In the genomic region with DNA sequence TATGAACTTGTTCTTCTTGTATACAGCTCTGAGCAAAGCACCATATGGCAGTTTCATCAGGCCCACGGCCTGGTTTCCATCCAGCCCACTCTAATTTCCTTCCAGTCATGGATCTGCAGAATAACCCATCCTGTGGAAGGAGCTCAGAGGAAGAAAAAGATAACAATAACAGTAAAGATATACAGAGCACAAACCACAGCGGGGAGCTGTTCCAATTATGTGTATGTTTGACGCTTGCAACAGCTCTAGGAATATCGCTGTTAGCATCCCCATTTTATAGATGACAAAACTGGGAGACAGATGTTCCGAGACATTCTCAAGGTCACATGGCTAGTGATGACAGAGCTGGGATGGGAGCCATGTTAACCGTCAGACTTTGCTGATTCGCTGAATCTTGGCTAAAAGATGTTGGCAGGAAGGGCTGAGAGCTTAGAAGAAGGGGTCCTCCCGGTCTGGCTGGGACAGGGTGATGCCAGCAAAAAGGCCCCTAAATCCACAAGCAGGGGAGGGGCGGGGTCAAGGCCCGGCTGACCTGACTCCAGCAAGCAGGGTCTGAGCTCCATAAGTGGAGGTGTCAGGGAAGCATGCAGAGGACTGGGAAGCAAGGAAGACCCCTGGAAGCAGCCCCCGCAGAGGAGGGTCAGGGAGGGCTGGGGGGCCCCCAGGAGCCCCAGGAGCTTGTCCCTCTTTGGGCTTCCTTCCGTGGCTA, we compare ENCODE assay signal across 22 cellular contexts. TPM values are rescaled to one million over a fixed set of nuclear protein-coding genes. Genes with fewer than 3 reads are reported as not detected.
DNase-seq lines count a peak whose midpoint lies in the region; ATAC-seq, FAIRE-seq and TF ChIP-seq lines count a peak whose summit lies in the region.
"Had no signal": no experiment of that assay in that cellular context is flagged by ENCODE, and none has a peak within 500 bp of the region (broad histone marks: within the 10 kb centered on the region; RNA-seq: fewer than 3 reads in every experiment).

No MANE protein-coding gene starts in this region.

- BruUV-seq in Panc1 (replicated peaks; lab: Mats Ljungman, UMichigan), result no TSS peak

- no peak overlapping the region for H3K4me3 Mint-ChIP-seq in activated T-helper 17 cell treated with anti-CD3 and anti-CD28 coated beads, Interleukin-2, amount 50 U/mL, for 72 hours
- H3K4me3 Mint-ChIP-seq in activated CD8-positive, alpha-beta T cell treated with anti-CD3 and anti-CD28 coated beads for 36 hours, result no peak overlapping the region
- H3K4me3 Mint-ChIP-seq: CD8-positive, alpha-beta memory T cell; T-helper 2 cell treated with Interferon-gamma antibody and Interleukin-4, amounts not matched to agents 5 μg/mL and 100 μg/mL, for 36 hours had no signal

- H3K27ac Mint-ChIP-seq in activated T-helper 17 cell treated with anti-CD3 and anti-CD28 coated beads, Interleukin-2, amount 50 U/mL, for 72 hours, result no peak overlapping the region
- H3K27ac Mint-ChIP-seq in activated CD8-positive, alpha-beta T cell treated with anti-CD3 and anti-CD28 coated beads for 36 hours, result no peak overlapping the region
- H3K27ac Mint-ChIP-seq: T-helper 2 cell treated with Interferon-gamma antibody and Interleukin-4, amounts not matched to agents 5 μg/mL and 100 μg/mL, for 36 hours had no signal

- ATAC-seq in Panc1, result no peak
- ATAC-seq in GM19328 (IDR thresholded peaks at IDR 0.05; ENCODE audit: unreplicated experiment), result no peak
- ATAC-seq in activated T-helper 17 cell treated with anti-CD3 and anti-CD28 coated beads, Interleukin-2, amount 50 U/mL, for 72 hours (replicated peaks), result no peak
- ATAC-seq in activated CD8-positive, alpha-beta T cell treated with anti-CD3 and anti-CD28 coated beads for 36 hours, result no peak
- ATAC-seq: foreskin keratinocyte, right lobe of liver had no signal

- H3K9me3 ChIP-seq in Panc1 (ENCODE audit: control insufficient read depth, insufficient read depth, low read depth, low read length), result no peaks in the 10 kb centered on the region
- H3K9me3 ChIP-seq: ovary, right lobe of liver, SK-N-SH had no signal

- H3K4me3 ChIP-seq in Panc1 (ENCODE audit: low read depth in 2 of 2, low read length in 2 of 2), result no peak overlapping the region
- H3K4me3 ChIP-seq: hepatocyte, ovary, right lobe of liver had no signal

- H3K27me3 Mint-ChIP-seq in activated T-helper 17 cell treated with anti-CD3 and anti-CD28 coated beads, Interleukin-2, amount 50 U/mL, for 72 hours, result no peaks in the 10 kb centered on the region
- H3K27me3 Mint-ChIP-seq in activated CD8-positive, alpha-beta T cell treated with anti-CD3 and anti-CD28 coated beads for 36 hours, result peaks cover 1% of the 10 kb centered on the region

- H3K27me3 ChIP-seq in Panc1 (ENCODE audit: control insufficient read depth, insufficient read depth, low read length), result no peaks in the 10 kb centered on the region
- H3K27me3 ChIP-seq: foreskin keratinocyte, hepatocyte, ovary, right lobe of liver had no signal

- H3K36me3 ChIP-seq in Panc1 (ENCODE audit: control insufficient read depth, insufficient read depth, low read length), result no peaks in the 10 kb centered on the region
- H3K36me3 ChIP-seq: ovary, right lobe of liver had no signal

- no peak for TF ChIP-seq CTCF in Panc1 (IDR thresholded peaks at IDR 0.05)
- no peak for TF ChIP-seq CTCF in activated CD8-positive, alpha-beta T cell treated with anti-CD3 and anti-CD28 coated beads for 36 hours (IDR thresholded peaks at IDR 0.05)

- in situ Hi-C loops in G401 (cut with HindIII; ENCODE audit: low sequenced_read_pairs) (no loop called here), Panc1 (cut with HindIII; ENCODE audit: low pct_unique_long_range_greater_than_20kb, low sequenced_read_pairs) (no loop called here)

- H3K4me1 Mint-ChIP-seq in activated T-helper 17 cell treated with anti-CD3 and anti-CD28 coated beads, Interleukin-2, amount 50 U/mL, for 72 hours, result peaks cover 11% of the 10 kb centered on the region
- no peaks in the 10 kb centered on the region for H3K4me1 Mint-ChIP-seq in activated CD8-positive, alpha-beta T cell treated with anti-CD3 and anti-CD28 coated beads for 36 hours (ENCODE audit: low read depth)
- H3K4me1 Mint-ChIP-seq: CD8-positive, alpha-beta memory T cell had no signal

- CTCF ChIA-PET in Panc1 (lab: Charles Lee), result interaction anchor here (0.8 kb wide), 1 partner anchor 191 kb away, joined by 3 read pairs; no protein-coding TSS in a partner anchor
- CTCF ChIA-PET in activated CD8-positive, alpha-beta T cell treated with anti-CD3 and anti-CD28 coated beads for 36 hours (lab: Charles Lee), result interaction anchor here (0.8 to 8.9 kb wide), 7 partner anchors 8 to 355 kb away, joined by 3 to 133 read pairs (median 7); no protein-coding TSS in a partner anchor

- FAIRE-seq in GM19239 (lab: Jason Lieb, UNC), result no peak
- FAIRE-seq: endometrium, GM12891 had no signal

- DNase-seq in G401 (ENCODE audit: low spot score) (peak; percentile 79), Panc1 (ENCODE audit: low read depth, low spot score) (no peak), fibroblast of peridontal ligament (ENCODE audit: extremely low read depth) (peak; percentile 41), posterior cingulate gyrus (peak in 6 of 10 donors; percentile 28 to 83 (median 47)), GM19239 (ENCODE audit: insufficient read length, low spot score) (no peak)
- DNase-seq in activated CD8-positive, alpha-beta T cell treated with anti-CD3 and anti-CD28 coated beads for 36 hours, result no peak
- DNase-seq: activated CD4-positive, alpha-beta T cell treated with anti-CD3 and anti-CD28 coated beads, Interleukin-2, amount 50 U/mL, for 4 hours; CD8-positive, alpha-beta memory T cell; foreskin keratinocyte; H7; NCI-H1930; ovary; right lobe of liver; SK-N-SH; stimulated activated naive CD4-positive, alpha-beta T cell; trophoblast cell had no signal

- H3K9me3 Mint-ChIP-seq in activated T-helper 17 cell treated with anti-CD3 and anti-CD28 coated beads, Interleukin-2, amount 50 U/mL, for 72 hours, result no peaks in the 10 kb centered on the region
- H3K9me3 Mint-ChIP-seq in activated CD8-positive, alpha-beta T cell treated with anti-CD3 and anti-CD28 coated beads for 36 hours, result no peaks in the 10 kb centered on the region
- H3K9me3 Mint-ChIP-seq: CD8-positive, alpha-beta memory T cell; T-helper 2 cell treated with Interferon-gamma antibody and Interleukin-4, amounts not matched to agents 5 μg/mL and 100 μg/mL, for 36 hours had no signal

- intact Hi-C loops in Panc1 (cut with micrococcal nuclease; ENCODE audit: unreplicated experiment), result no loop called here
- intact Hi-C loops in posterior cingulate gyrus (cut with DNase I), result no loop called here
- intact Hi-C loops in activated CD8-positive, alpha-beta T cell treated with anti-CD3 and anti-CD28 coated beads for 36 hours (cut with micrococcal nuclease), result no loop called here

- POLR2A ChIA-PET in Panc1 (lab: Charles Lee), result interaction anchor here (0.6 kb wide), 1 partner anchor 13 kb away, joined by 3 read pairs; no protein-coding TSS in a partner anchor
- POLR2A ChIA-PET in activated CD8-positive, alpha-beta T cell treated with anti-CD3 and anti-CD28 coated beads for 36 hours (lab: Charles Lee), result interaction anchor here (0.6 to 1.4 kb wide), 3 partner anchors 9 to 195 kb away, joined by 3 to 4 read pairs (median 3); no protein-coding TSS in a partner anchor

- H3K27ac ChIP-seq in Panc1 (ENCODE audit: low read length), result peak overlapping the region; percentile 91
- H3K27ac ChIP-seq: foreskin keratinocyte, hepatocyte, ovary, right lobe of liver had no signal

- peaks cover 38% of the 10 kb centered on the region for H3K4me1 ChIP-seq in Panc1 (ENCODE audit: control insufficient read depth, insufficient read depth, low read length)
- H3K4me1 ChIP-seq: foreskin keratinocyte had no signal

- H3K36me3 Mint-ChIP-seq in activated T-helper 17 cell treated with anti-CD3 and anti-CD28 coated beads, Interleukin-2, amount 50 U/mL, for 72 hours (ENCODE audit: low read depth), result no peaks in the 10 kb centered on the region
- no peaks in the 10 kb centered on the region for H3K36me3 Mint-ChIP-seq in activated CD8-positive, alpha-beta T cell treated with anti-CD3 and anti-CD28 coated beads for 36 hours (ENCODE audit: low read depth)
- H3K36me3 Mint-ChIP-seq: CD8-positive, alpha-beta memory T cell had no signal

RNA-seq across cellular contexts. Expression of a gene that starts 34.3 kb away (rescaled TPM):
- total RNA-seq in G401 (2014; rRNA removed; shearing (Covaris generic)), result 30.5 and 32.2 TPM in 2 replicates
- total RNA-seq in Panc1 (2021; ENCODE audit: unreplicated experiment), result 20.3 TPM
- polyA plus RNA-seq in Panc1 (2012; ENCODE audit: insufficient read length), result 9.4 TPM
- 10 to 100 TPM in 1 of 2 donors, 1 to 10 TPM in 1; 8.5 to 11.8 TPM for total RNA-seq in activated T-helper 17 cell treated with anti-CD3 and anti-CD28 coated beads, Interleukin-2, amount 50 U/mL, for 72 hours
- 1 to 10 TPM; 8.8 to 9.6 TPM for total RNA-seq in activated CD8-positive, alpha-beta T cell treated with anti-CD3 and anti-CD28 coated beads for 36 hours

RNA-seq across cellular contexts. Expression of a gene that starts 35.2 kb away (rescaled TPM):
- total RNA-seq in G401 (2014; rRNA removed; shearing (Covaris generic)), result 57.2 and 59.4 TPM in 2 replicates
- total RNA-seq in Panc1 (2021; ENCODE audit: unreplicated experiment), result 83.3 TPM
- polyA plus RNA-seq in Panc1 (2012; ENCODE audit: insufficient read length), result 118 TPM
- total RNA-seq in activated T-helper 17 cell treated with anti-CD3 and anti-CD28 coated beads, Interleukin-2, amount 50 U/mL, for 72 hours, result 10 to 100 TPM; 14.2 to 25.5 TPM
- 10 to 100 TPM; 36.2 to 37.7 TPM for total RNA-seq in activated CD8-positive, alpha-beta T cell treated with anti-CD3 and anti-CD28 coated beads for 36 hours

Comparison
In these comparisons a context has a peak if more than half of its experiments do, and no peak if none do; other contexts are left out.
1. DNase-seq: peak in G401 (single experiment), fibroblast of peridontal ligament (single experiment) and posterior cingulate gyrus (6 of 10); none in Panc1 (single experiment), activated CD8-positive, alpha-beta T cell treated with anti-CD3 and anti-CD28 coated beads for 36 hours (single experiment) and GM19239 (single experiment).